9 cellular contexts compared by ENCODE assay signal in genomic region chr3:170128977-170129431, GRCh38. TPM values are rescaled to one million over a fixed set of nuclear protein-coding genes. Genes with fewer than 3 reads are reported as not detected.
A peak's percentile ranks its signal among the peaks of the same experiment; 100 is the strongest.
DNase-seq lines count a peak whose midpoint lies in the region; ATAC-seq and TF ChIP-seq lines count a peak whose summit lies in the region.
"Had no signal": no experiment of that assay in that cellular context is flagged by ENCODE, and none has a peak within 500 bp of the region (broad histone marks: within the 10 kb centered on the region; RNA-seq: fewer than 3 reads in every experiment).

No MANE protein-coding gene starts in this region.

- WGBS in suprapubic skin, result 81% methylated on average over 1 of the region's 1 CpG

- no peak for TF ChIP-seq EP300 in suprapubic skin (IDR thresholded peaks at IDR 0.05)

- H3K9me3 ChIP-seq in suprapubic skin, result no peaks in the 10 kb centered on the region

- peaks cover 4% of the 10 kb centered on the region for H3K9me3 Mint-ChIP-seq in activated naive CD8-positive, alpha-beta T cell treated with anti-CD3 and anti-CD28 coated beads, Interleukin-2, amount 10 ng/mL, durations not matched to agents 7 days and 5 days
- H3K9me3 Mint-ChIP-seq in stimulated activated memory B cell treated with anti-CD40 and anti-IgM and Interleukin-4, amounts not matched to agents 10 μg/mL and 1 μg/mL and 100 μg/mL, for 72 hours, result no peaks in the 10 kb centered on the region

- peak overlapping the region; percentile 74 for H3K27ac Mint-ChIP-seq in activated naive CD8-positive, alpha-beta T cell treated with anti-CD3 and anti-CD28 coated beads, Interleukin-2, amount 10 ng/mL, durations not matched to agents 7 days and 5 days
- H3K27ac Mint-ChIP-seq in stimulated activated memory B cell treated with anti-CD40 and anti-IgM and Interleukin-4, amounts not matched to agents 10 μg/mL and 1 μg/mL and 100 μg/mL, for 72 hours, result peak overlapping the region; percentile 43

- peak; percentile 45 for ATAC-seq in GM21723 (IDR thresholded peaks at IDR 0.05; ENCODE audit: unreplicated experiment)
- ATAC-seq in activated naive CD8-positive, alpha-beta T cell treated with anti-CD3 and anti-CD28 coated beads, Interleukin-2, amount 10 ng/mL, durations not matched to agents 7 days and 5 days (ENCODE audit: low read depth), result peak; percentile 53
- ATAC-seq in stimulated activated memory B cell treated with anti-CD40 and anti-IgM and Interleukin-4, amounts not matched to agents 10 μg/mL and 1 μg/mL and 100 μg/mL, for 72 hours, result peak; percentile 67

- H3K27me3 ChIP-seq in suprapubic skin, result no peaks in the 10 kb centered on the region

- H3K36me3 ChIP-seq in suprapubic skin, result peaks cover 43% of the 10 kb centered on the region

- POLR2A ChIA-PET in activated naive CD8-positive, alpha-beta T cell treated with anti-CD3 and anti-CD28 coated beads, Interleukin-2, amount 10 ng/mL, durations not matched to agents 7 days and 5 days (lab: Charles Lee), result interaction anchor here (0.5 to 1.5 kb wide), 4 partner anchors 9 to 53 kb away, joined by 3 to 6 read pairs (median 4); partner anchors contain the start of gene PHC3

- H3K27me3 Mint-ChIP-seq in activated naive CD8-positive, alpha-beta T cell treated with anti-CD3 and anti-CD28 coated beads, Interleukin-2, amount 10 ng/mL, durations not matched to agents 7 days and 5 days, result no peaks in the 10 kb centered on the region
- H3K27me3 Mint-ChIP-seq in stimulated activated memory B cell treated with anti-CD40 and anti-IgM and Interleukin-4, amounts not matched to agents 10 μg/mL and 1 μg/mL and 100 μg/mL, for 72 hours, result no peaks in the 10 kb centered on the region

- DNase-seq in SIG-M5 treated with dmso at 0.1 percent for 504 hours (lab: John Stamatoyannopoulos, UW; ENCODE audit: unreplicated experiment) (peak; percentile 74), SIG-M5 (lab: John Stamatoyannopoulos, UW) (no peak), HuH-7 (ENCODE audit: low spot score) (peak; percentile 15), posterior cingulate gyrus (no peak), suprapubic skin (ENCODE audit: low spot score in 2 of 2) (no peak)
- DNase-seq in activated naive CD8-positive, alpha-beta T cell treated with anti-CD3 and anti-CD28 coated beads, Interleukin-2, amount 10 ng/mL, durations not matched to agents 7 days and 5 days, result no peak
- DNase-seq: psoas muscle had no signal

- TF ChIP-seq POLR2A in suprapubic skin (IDR thresholded peaks at IDR 0.05), result no peak

- H3K4me3 ChIP-seq in suprapubic skin, result no peak overlapping the region
- H3K4me3 ChIP-seq: psoas muscle had no signal

- no peak overlapping the region for H3K27ac ChIP-seq in suprapubic skin
- H3K27ac ChIP-seq: psoas muscle had no signal

- H3K4me3 Mint-ChIP-seq in activated naive CD8-positive, alpha-beta T cell treated with anti-CD3 and anti-CD28 coated beads, Interleukin-2, amount 10 ng/mL, durations not matched to agents 7 days and 5 days, result peak overlapping the region; percentile 45
- H3K4me3 Mint-ChIP-seq in stimulated activated memory B cell treated with anti-CD40 and anti-IgM and Interleukin-4, amounts not matched to agents 10 μg/mL and 1 μg/mL and 100 μg/mL, for 72 hours, result peak overlapping the region; percentile 15

- peaks cover 45% of the 10 kb centered on the region for H3K36me3 Mint-ChIP-seq in activated naive CD8-positive, alpha-beta T cell treated with anti-CD3 and anti-CD28 coated beads, Interleukin-2, amount 10 ng/mL, durations not matched to agents 7 days and 5 days
- peaks cover 33% of the 10 kb centered on the region for H3K36me3 Mint-ChIP-seq in stimulated activated memory B cell treated with anti-CD40 and anti-IgM and Interleukin-4, amounts not matched to agents 10 μg/mL and 1 μg/mL and 100 μg/mL, for 72 hours

- H3K4me1 Mint-ChIP-seq in activated naive CD8-positive, alpha-beta T cell treated with anti-CD3 and anti-CD28 coated beads, Interleukin-2, amount 10 ng/mL, durations not matched to agents 7 days and 5 days, result peaks cover 20% of the 10 kb centered on the region
- peaks cover 16% of the 10 kb centered on the region for H3K4me1 Mint-ChIP-seq in stimulated activated memory B cell treated with anti-CD40 and anti-IgM and Interleukin-4, amounts not matched to agents 10 μg/mL and 1 μg/mL and 100 μg/mL, for 72 hours

- no peaks in the 10 kb centered on the region for H3K4me1 ChIP-seq in suprapubic skin
- H3K4me1 ChIP-seq: psoas muscle had no signal

- TF ChIP-seq CTCF in suprapubic skin (IDR thresholded peaks at IDR 0.05), result no peak

- intact Hi-C loops in posterior cingulate gyrus (cut with DNase I), result no loop called here

RNA-seq across cellular contexts. Expression of gene PHC3, which starts 52.5 kb away (rescaled TPM):
- 100 to 1,000 TPM in 1 of 2 experiments, 10 to 100 TPM in 1; 94.9 to 105 TPM for total RNA-seq in activated naive CD8-positive, alpha-beta T cell treated with anti-CD3 and anti-CD28 coated beads, Interleukin-2, amount 10 ng/mL, durations not matched to agents 7 days and 5 days
- 100 to 1,000 TPM in 1 of 4 donors, 10 to 100 TPM in 3; 37.9 to 106 (median 64.0) TPM for total RNA-seq in suprapubic skin

Comparison
In these comparisons a context has a peak if more than half of its experiments do, and no peak if none do; other contexts are left out.
1. DNase-seq: peak in SIG-M5 treated with dmso at 0.1 percent for 504 hours (single experiment) and HuH-7 (single experiment); none in SIG-M5 (single experiment), activated naive CD8-positive, alpha-beta T cell treated with anti-CD3 and anti-CD28 coated beads, Interleukin-2, amount 10 ng/mL, durations not matched to agents 7 days and 5 days (single experiment), posterior cingulate gyrus (0 of 10) and suprapubic skin (0 of 2).
2. Peak in every context shown above with its lines, with median percentiles within 50 percentile points of each other: ATAC-seq.